Comparison of ENCODE assay signal across 10 cellular contexts in genomic region chr2:159146930-159147666, GRCh38.
DNase-seq lines count a peak whose midpoint lies in the region; ATAC-seq, FAIRE-seq and TF ChIP-seq lines count a peak whose summit lies in the region.
"Had no signal": no experiment of that assay in that cellular context is flagged by ENCODE, and none has a peak within 500 bp of the region (broad histone marks: within the 10 kb centered on the region; RNA-seq: fewer than 3 reads in every experiment).

No MANE protein-coding gene starts in this region.

- BruUV-seq in K562 (replicated peaks; lab: Mats Ljungman, UMichigan): no TSS peak

- POLR2A ChIA-PET in K562 (lab: Yijun Ruan, JAX): interaction anchor here (0.6 to 1.7 kb wide), 8 partner anchors 9 to 565 kb away, joined by 3 to 13 read pairs (median 4); partner anchors contain the start of gene MARCHF7

- H3K27me3 ChIP-seq in K562 (ENCODE audit: control insufficient read depth in 2 of 2, insufficient read depth in 2 of 2, low read length in 2 of 2) (peaks cover 31 to 37% of the 10 kb centered on the region in 2 experiments; a peak in 4 of 5 replicates), lower lobe of right lung (ENCODE audit: low read depth) (no peaks in the 10 kb centered on the region), tibial artery (no peaks in the 10 kb centered on the region)

- DNase-seq in A172 (ENCODE audit: low spot score): peak; percentile 25
- DNase-seq in K562 (ENCODE audit: extremely low read depth in 1 of 4, low spot score in 3 of 4): no peak
- DNase-seq in lower lobe of right lung: no peak
- DNase-seq in foreskin fibroblast: no peak
- DNase-seq in GF-D8 (lab: John Stamatoyannopoulos, UW): no peak
- no peak for DNase-seq in tibial artery
- DNase-seq: NCI-H1436 treated with DMSO at 0.1 percent for 48 hours had no signal

- no peaks in the 10 kb centered on the region for H3K9me3 ChIP-seq in K562 (replicated peaks; ENCODE audit: control insufficient read depth, insufficient read depth, low read depth, low read length)
- no peaks in the 10 kb centered on the region for H3K9me3 ChIP-seq in lower lobe of right lung
- H3K9me3 ChIP-seq in tibial artery: no peaks in the 10 kb centered on the region

- CTCF ChIA-PET in K562 (lab: Yijun Ruan, JAX; ENCODE audit: low intra/inter-chr PET ratio): no interaction called here

- H3K27ac ChIP-seq in K562 (ENCODE audit: extremely low read depth, low read depth, low read length): no peak overlapping the region
- peak overlapping the region; percentile 68 for H3K27ac ChIP-seq in lower lobe of right lung
- H3K27ac ChIP-seq in tibial artery: no peak overlapping the region

- H2AFZ ChIP-seq in K562 (ENCODE audit: low read depth, low read length): no peak overlapping the region

- in situ Hi-C loops in K562 (cut with MboI): no loop called here

- ATAC-seq in HG03432 (IDR thresholded peaks at IDR 0.05; ENCODE audit: unreplicated experiment) (peak; percentile 27), K562 (no peak; the same call in 2 of the 3 replicates), lower lobe of right lung (peak; percentile 82 to 85), HG03175 (IDR thresholded peaks at IDR 0.05; ENCODE audit: unreplicated experiment) (no peak)
- ATAC-seq: activated CD4-positive, CD25-positive, alpha-beta regulatory T cell treated with anti-CD3 and anti-CD28 coated beads, Interleukin-2, amount 50 U/mL, for 24 hours had no signal

- TF ChIP-seq CTCF in K562 (IDR thresholded peaks at IDR 0.05 in 2 of 3, conservative IDR thresholded peaks at IDR 0.05 in 1 of 3; ENCODE audit: insufficient read depth in 2 of 3, low read depth in 1 of 3, low read length in 3 of 3) (no peak), lower lobe of right lung (IDR thresholded peaks at IDR 0.05) (no peak), foreskin fibroblast (IDR thresholded peaks at IDR 0.05; ENCODE audit: low read depth, low read length) (no peak), tibial artery (IDR thresholded peaks at IDR 0.05) (no peak)

- TF ChIP-seq POLR2A in K562 (conservative IDR thresholded peaks at IDR 0.05): no peak

- no peaks in the 10 kb centered on the region for H3K79me2 ChIP-seq in K562 (ENCODE audit: control insufficient read depth, insufficient read depth, low read length)

- H3K4me3 ChIP-seq in K562: no peak overlapping the region
- H3K4me3 ChIP-seq in lower lobe of right lung: no peak overlapping the region
- no peak overlapping the region for H3K4me3 ChIP-seq in foreskin fibroblast (ENCODE audit: low read depth in 1 of 2, low read length in 2 of 2)
- H3K4me3 ChIP-seq in tibial artery: no peak overlapping the region

- peak overlapping the region in 1 of 2 experiments; percentile 53; a peak in 2 of 4 replicates for H3K9ac ChIP-seq in K562 (ENCODE audit: insufficient read depth in 1 of 2, low read depth in 2 of 2, low read length in 2 of 2)

- peaks cover 4 to 10% of the 10 kb centered on the region in 2 experiments; a peak in 4 of 5 replicates for H3K4me1 ChIP-seq in K562 (replicated peaks in 1 of 2; ENCODE audit: control insufficient read depth in 2 of 2, insufficient read depth in 2 of 2, low read length in 2 of 2)
- H3K4me1 ChIP-seq in lower lobe of right lung: peaks cover 53% of the 10 kb centered on the region
- H3K4me1 ChIP-seq in tibial artery: peaks cover 0 to 13% (median 6%) of the 10 kb centered on the region in 4 donors

- no peak for TF ChIP-seq EP300 in K562 (IDR thresholded peaks at IDR 0.05; ENCODE audit: low read length)

- H3K36me3 ChIP-seq in K562 (ENCODE audit: control insufficient read depth, insufficient read depth, low read length) (no peaks in the 10 kb centered on the region), lower lobe of right lung (peaks cover 18% of the 10 kb centered on the region), tibial artery (peaks cover 6 to 20% (median 13%) of the 10 kb centered on the region in 3 donors)

- no peaks in the 10 kb centered on the region for H3K9me1 ChIP-seq in K562 (ENCODE audit: control insufficient read depth, insufficient read depth, low read length)

- peak overlapping the region; percentile 2; the same call in 1 of the 2 replicates for H3K4me2 ChIP-seq in K562 (ENCODE audit: insufficient read depth, low read length)

- no peak for FAIRE-seq in K562 (lab: Jason Lieb, UNC)

- 10% methylated on average over 12 of the region's 14 CpGs for WGBS in K562 (ENCODE audit: insufficient coverage, low coverage, missing lambda C conversion rate)

- intact Hi-C loops in K562 (cut with micrococcal nuclease) (no loop called here), lower lobe of right lung (cut with DNase I) (no loop called here), tibial artery (cut with DNase I; ENCODE audit: low total_unique reads) (no loop called here)

- no peak for TF ChIP-seq RAD21 in K562 (CRISPR knock-in tag; conservative IDR thresholded peaks at IDR 0.05 in 1 of 2, IDR thresholded peaks at IDR 0.05 in 1 of 2)

- no peaks in the 10 kb centered on the region for H4K20me1 ChIP-seq in K562 (replicated peaks; ENCODE audit: control insufficient read depth, insufficient read depth, low read length)

TF ChIP-seq in K562, 482 proteins besides CTCF, POLR2A, EP300 and RAD21:
- TF ChIP-seq, protein P1, sequence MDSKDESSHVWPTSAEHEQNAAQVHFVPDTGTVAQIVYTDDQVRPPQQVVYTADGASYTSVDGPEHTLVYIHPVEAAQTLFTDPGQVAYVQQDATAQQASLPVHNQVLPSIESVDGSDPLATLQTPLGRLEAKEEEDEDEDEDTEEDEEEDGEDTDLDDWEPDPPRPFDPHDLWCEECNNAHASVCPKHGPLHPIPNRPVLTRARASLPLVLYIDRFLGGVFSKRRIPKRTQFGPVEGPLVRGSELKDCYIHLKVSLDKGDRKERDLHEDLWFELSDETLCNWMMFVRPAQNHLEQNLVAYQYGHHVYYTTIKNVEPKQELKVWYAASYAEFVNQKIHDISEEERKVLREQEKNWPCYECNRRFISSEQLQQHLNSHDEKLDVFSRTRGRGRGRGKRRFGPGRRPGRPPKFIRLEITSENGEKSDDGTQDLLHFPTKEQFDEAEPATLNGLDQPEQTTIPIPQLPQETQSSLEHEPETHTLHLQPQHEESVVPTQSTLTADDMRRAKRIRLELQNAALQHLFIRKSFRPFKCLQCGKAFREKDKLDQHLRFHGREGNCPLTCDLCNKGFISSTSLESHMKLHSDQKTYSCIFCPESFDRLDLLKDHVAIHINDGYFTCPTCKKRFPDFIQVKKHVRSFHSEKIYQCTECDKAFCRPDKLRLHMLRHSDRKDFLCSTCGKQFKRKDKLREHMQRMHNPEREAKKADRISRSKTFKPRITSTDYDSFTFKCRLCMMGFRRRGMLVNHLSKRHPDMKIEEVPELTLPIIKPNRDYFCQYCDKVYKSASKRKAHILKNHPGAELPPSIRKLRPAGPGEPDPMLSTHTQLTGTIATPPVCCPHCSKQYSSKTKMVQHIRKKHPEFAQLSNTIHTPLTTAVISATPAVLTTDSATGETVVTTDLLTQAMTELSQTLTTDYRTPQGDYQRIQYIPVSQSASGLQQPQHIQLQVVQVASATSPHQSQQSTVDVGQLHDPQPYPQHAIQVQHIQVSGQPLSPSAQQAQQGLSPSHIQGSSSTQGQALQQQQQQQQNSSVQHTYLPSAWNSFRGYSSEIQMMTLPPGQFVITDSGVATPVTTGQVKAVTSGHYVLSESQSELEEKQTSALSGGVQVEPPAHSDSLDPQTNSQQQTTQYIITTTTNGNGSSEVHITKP (IDR thresholded peaks at IDR 0.05; ENCODE audit: partially characterized antibody): peak; percentile 90
- 0 out of 2 replicates have a peak, but pooled peaks have one; percentile 14 for TF ChIP-seq KLF1 (tag; IDR thresholded peaks at IDR 0.05)
- no peak for TF ChIP-seq HMBOX1 (IDR thresholded peaks at IDR 0.05)
- TF ChIP-seq, protein P2, sequence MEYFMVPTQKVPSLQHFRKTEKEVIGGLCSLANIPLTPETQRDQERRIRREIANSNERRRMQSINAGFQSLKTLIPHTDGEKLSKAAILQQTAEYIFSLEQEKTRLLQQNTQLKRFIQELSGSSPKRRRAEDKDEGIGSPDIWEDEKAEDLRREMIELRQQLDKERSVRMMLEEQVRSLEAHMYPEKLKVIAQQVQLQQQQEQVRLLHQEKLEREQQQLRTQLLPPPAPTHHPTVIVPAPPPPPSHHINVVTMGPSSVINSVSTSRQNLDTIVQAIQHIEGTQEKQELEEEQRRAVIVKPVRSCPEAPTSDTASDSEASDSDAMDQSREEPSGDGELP (CRISPR knock-in tag; IDR thresholded peaks at IDR 0.05; ENCODE audit: borderline replicate concordance): peak; percentile 39; the same call in 1 of the 2 replicates
- TF ChIP-seq NFE2L1 (tag; IDR thresholded peaks at IDR 0.05; ENCODE audit: borderline replicate concordance, low read depth): no peak
- TF ChIP-seq ATF7 (IDR thresholded peaks at IDR 0.05): 0 out of 2 replicates have a peak, but pooled peaks have one; percentile 30
- TF ChIP-seq CBFA2T3 (IDR thresholded peaks at IDR 0.05): peak; percentile 42; the same call in 1 of the 2 replicates

Comparison
In these comparisons a context has a peak if more than half of its experiments do, and no peak if none do; other contexts are left out.
1. ATAC-seq: peak in HG03432 (single experiment) and lower lobe of right lung (2 of 2); none in K562 (single experiment) and HG03175 (single experiment).